In the genomic region with DNA sequence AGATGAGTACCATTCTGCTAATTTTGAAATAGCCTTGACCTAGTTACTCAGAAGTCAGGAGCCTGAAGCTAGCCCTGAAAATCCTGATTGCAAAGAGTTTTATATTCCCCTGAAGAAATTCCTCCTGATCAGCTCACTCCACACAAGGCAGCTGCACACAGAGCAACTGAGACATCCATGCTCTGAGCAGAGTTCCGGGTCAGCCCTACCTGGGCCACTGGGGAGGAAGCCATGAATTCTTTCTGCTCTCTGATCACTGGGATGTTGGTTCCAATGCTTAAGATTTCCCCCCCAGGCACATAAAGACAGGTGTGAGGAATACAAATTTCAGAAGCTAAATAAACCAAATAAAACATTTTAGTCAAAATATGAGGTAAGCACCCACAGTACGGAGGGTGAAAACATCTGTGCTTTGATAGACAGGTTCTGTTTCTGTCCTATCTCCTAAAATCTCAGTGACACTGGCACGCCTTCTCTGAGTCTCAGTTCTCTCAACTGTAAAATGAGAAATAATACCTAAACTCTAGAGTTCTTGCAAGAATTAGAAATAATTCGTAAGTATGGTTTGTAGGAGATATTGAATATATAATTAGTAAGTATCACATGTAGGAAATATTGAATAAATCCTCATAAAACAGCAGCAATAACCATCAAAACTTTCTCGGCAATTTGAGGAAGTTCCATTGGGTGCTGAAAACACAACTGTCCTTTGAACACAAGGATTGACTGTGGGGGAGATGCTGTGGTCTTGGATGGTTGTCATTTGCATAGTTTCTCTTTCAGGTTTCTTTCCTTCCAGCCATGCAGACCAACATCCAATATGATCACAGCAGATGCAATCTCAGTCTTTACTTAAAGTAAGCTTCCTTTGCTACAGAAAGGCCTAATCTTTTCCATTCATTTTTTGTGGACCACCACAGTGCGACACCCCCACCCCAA, we compare ENCODE assay signal across 12 cellular contexts.
DNase-seq lines count a peak whose midpoint lies in the region; ATAC-seq and TF ChIP-seq lines count a peak whose summit lies in the region.
"Had no signal": no experiment of that assay in that cellular context is flagged by ENCODE, and none has a peak within 500 bp of the region (broad histone marks: within the 10 kb centered on the region; RNA-seq: fewer than 3 reads in every experiment).

No MANE protein-coding gene starts in this region.

- H2AFZ ChIP-seq in KMS-11 (ENCODE audit: low read depth): peak overlapping the region; percentile 14; the same call in 1 of the 2 replicates

- H3K9me3 ChIP-seq in uterus: no peaks in the 10 kb centered on the region
- no peaks in the 10 kb centered on the region for H3K9me3 ChIP-seq in Caco-2
- H3K9me3 ChIP-seq: gastrocnemius medialis had no signal

- no peak for TF ChIP-seq POLR2A in uterus (IDR thresholded peaks at IDR 0.05)

- H3K27me3 ChIP-seq in KMS-11 (ENCODE audit: insufficient read depth, low read depth) (0 out of 2 replicates have a peak, but pooled peaks cover 3% of the 10 kb centered on the region), uterus (no peaks in the 10 kb centered on the region), Caco-2 (replicated peaks; ENCODE audit: control insufficient read depth, insufficient read depth, low read length) (no peaks in the 10 kb centered on the region)
- H3K27me3 ChIP-seq: gastrocnemius medialis had no signal

- peaks cover 22% of the 10 kb centered on the region for H3K4me1 ChIP-seq in KMS-11 (ENCODE audit: low read depth, poor library complexity, severe bottlenecking)
- no peaks in the 10 kb centered on the region for H3K4me1 ChIP-seq in uterus
- H3K4me1 ChIP-seq in Caco-2: no peaks in the 10 kb centered on the region
- H3K4me1 ChIP-seq: gastrocnemius medialis had no signal

- POLR2A ChIA-PET in Caco-2 (lab: Charles Lee) (no interaction called here), HEK293T (lab: Yijun Ruan, JAX) (no interaction called here)

- CTCF ChIA-PET in Caco-2 (lab: Charles Lee) (no interaction called here), HEK293T (lab: Yijun Ruan, JAX) (no interaction called here)

- peak overlapping the region; percentile 5; the same call in 1 of the 2 replicates for H3K27ac ChIP-seq in KMS-11
- H3K27ac ChIP-seq in uterus: no peak overlapping the region
- H3K27ac ChIP-seq: gastrocnemius medialis, RWPE1 had no signal

- peak; percentile 93 for ATAC-seq in GM19324 (IDR thresholded peaks at IDR 0.05; ENCODE audit: low FRiP score, unreplicated experiment)
- ATAC-seq in HG02870 (IDR thresholded peaks at IDR 0.05; ENCODE audit: unreplicated experiment): peak; percentile 99
- ATAC-seq: gastrocnemius medialis, K562 had no signal

- no peak overlapping the region for H3K9ac ChIP-seq in KMS-11

- peak overlapping the region; percentile 53; the same call in 1 of the 2 replicates for H3K4me2 ChIP-seq in KMS-11

- H3K36me3 Mint-ChIP-seq in Caco-2 (ENCODE audit: insufficient read depth, unreplicated experiment): no peaks in the 10 kb centered on the region

- no peak for DNase-seq in uterus
- DNase-seq in AG08395 (ENCODE audit: low spot score): no peak
- DNase-seq in Caco-2: no peak
- no peak for DNase-seq in HEK293T (ENCODE audit: extremely low spot score)
- DNase-seq: gastrocnemius medialis; GDM1; stimulated activated CD4-positive, alpha-beta T cell treated with anti-CD3 and anti-CD28 coated beads, Interleukin-2, amount 100 ng/mL, for 24 hours had no signal

- no peak overlapping the region for H3K4me3 Mint-ChIP-seq in Caco-2 (ENCODE audit: unreplicated experiment)

- H3K36me3 ChIP-seq in KMS-11 (ENCODE audit: insufficient read depth) (no peaks in the 10 kb centered on the region), uterus (no peaks in the 10 kb centered on the region), Caco-2 (ENCODE audit: control insufficient read depth, insufficient read depth, low read length) (no peaks in the 10 kb centered on the region)
- H3K36me3 ChIP-seq: gastrocnemius medialis had no signal

- intact Hi-C loops in uterus (cut with DNase I; ENCODE audit: low total_unique reads) (no loop called here), Caco-2 (cut with micrococcal nuclease; ENCODE audit: unreplicated experiment) (no loop called here)

- BruUV-seq in Caco-2 (replicated peaks; lab: Mats Ljungman, UMichigan): no TSS peak

- no peaks in the 10 kb centered on the region for H3K27me3 Mint-ChIP-seq in Caco-2 (ENCODE audit: insufficient read depth, unreplicated experiment)

- TF ChIP-seq CTCF in KMS-11 (conservative IDR thresholded peaks at IDR 0.05; ENCODE audit: low read depth, low read length): no peak
- no peak for TF ChIP-seq CTCF in uterus (IDR thresholded peaks at IDR 0.05)
- TF ChIP-seq CTCF in Caco-2 (IDR thresholded peaks at IDR 0.05; ENCODE audit: insufficient read depth in 1 of 2, low read depth in 1 of 2, low read length in 1 of 2, severe bottlenecking in 1 of 2, unreplicated experiment in 1 of 2): no peak

- H3K4me1 Mint-ChIP-seq in Caco-2 (ENCODE audit: low read depth, unreplicated experiment): peaks cover 12% of the 10 kb centered on the region

- no peaks in the 10 kb centered on the region for H3K79me2 ChIP-seq in KMS-11 (ENCODE audit: insufficient read depth, low read depth)

- no peaks in the 10 kb centered on the region for H3K9me3 Mint-ChIP-seq in Caco-2 (ENCODE audit: unreplicated experiment)

- H3K4me3 ChIP-seq in KMS-11 (IDR thresholded peaks at IDR 0.05; ENCODE audit: insufficient read depth, low read depth, low read length) (no peak overlapping the region), uterus (no peak overlapping the region), Caco-2 (ENCODE audit: low read depth, low read length) (no peak overlapping the region)
- H3K4me3 ChIP-seq: gastrocnemius medialis, K562 had no signal

- no peak overlapping the region for H3K27ac Mint-ChIP-seq in Caco-2 (ENCODE audit: unreplicated experiment)

- no peaks in the 10 kb centered on the region for H4K20me1 ChIP-seq in KMS-11 (ENCODE audit: insufficient read depth)

TF ChIP-seq in HEK293T, 16 proteins besides CTCF, POLR2A, EP300 and RAD21:
- TF ChIP-seq L3MBTL2 (conservative IDR thresholded peaks at IDR 0.05) (no peak), ELF4 (IDR thresholded peaks at IDR 0.05) (no peak), HDGF (IDR thresholded peaks at IDR 0.05; ENCODE audit: borderline replicate concordance) (no peak), ARNT (IDR thresholded peaks at IDR 0.05) (no peak), FOXK2 (IDR thresholded peaks at IDR 0.05) (no peak), BHLHE40 (IDR thresholded peaks at IDR 0.05; ENCODE audit: borderline replicate concordance) (no peak), LEF1 (IDR thresholded peaks at IDR 0.05; ENCODE audit: borderline replicate concordance) (no peak), PKNOX1 (IDR thresholded peaks at IDR 0.05) (no peak), ZNF384 (IDR thresholded peaks at IDR 0.05) (no peak), SP1 (IDR thresholded peaks at IDR 0.05) (no peak), FOXA1 (IDR thresholded peaks at IDR 0.05) (no peak), NFRKB (IDR thresholded peaks at IDR 0.05) (no peak), CTBP1 (IDR thresholded peaks at IDR 0.05; ENCODE audit: borderline replicate concordance) (no peak)
